ENCODE assay signal across 2 cellular contexts in genomic region chr21:36377391-36377842, GRCh38.
TF ChIP-seq lines count a peak whose summit lies in the region.

No MANE protein-coding gene starts in this region.

TF ChIP-seq in GM12878, 131 proteins besides CTCF, POLR2A, EP300 and RAD21:
- TF ChIP-seq MEF2A (IDR thresholded peaks at IDR 0.05; ENCODE audit: insufficient read depth, low read depth, low read length), result no peak
- TF ChIP-seq ZNF24 (IDR thresholded peaks at IDR 0.05), result no peak
- no peak for TF ChIP-seq E2F4 (IDR thresholded peaks at IDR 0.05; ENCODE audit: low read depth, low read length)
- no peak for TF ChIP-seq DPF2 (IDR thresholded peaks at IDR 0.05)
- TF ChIP-seq CREB1 (IDR thresholded peaks at IDR 0.05; ENCODE audit: low read depth), result no peak
- TF ChIP-seq BHLHE40 (IDR thresholded peaks at IDR 0.05; ENCODE audit: borderline replicate concordance in 1 of 2, low read depth in 2 of 2, low read length in 1 of 2), result no peak
- TF ChIP-seq MEF2B (IDR thresholded peaks at IDR 0.05; ENCODE audit: partially characterized antibody, poor library complexity, severe bottlenecking), result no peak
- TF ChIP-seq, protein P1, sequence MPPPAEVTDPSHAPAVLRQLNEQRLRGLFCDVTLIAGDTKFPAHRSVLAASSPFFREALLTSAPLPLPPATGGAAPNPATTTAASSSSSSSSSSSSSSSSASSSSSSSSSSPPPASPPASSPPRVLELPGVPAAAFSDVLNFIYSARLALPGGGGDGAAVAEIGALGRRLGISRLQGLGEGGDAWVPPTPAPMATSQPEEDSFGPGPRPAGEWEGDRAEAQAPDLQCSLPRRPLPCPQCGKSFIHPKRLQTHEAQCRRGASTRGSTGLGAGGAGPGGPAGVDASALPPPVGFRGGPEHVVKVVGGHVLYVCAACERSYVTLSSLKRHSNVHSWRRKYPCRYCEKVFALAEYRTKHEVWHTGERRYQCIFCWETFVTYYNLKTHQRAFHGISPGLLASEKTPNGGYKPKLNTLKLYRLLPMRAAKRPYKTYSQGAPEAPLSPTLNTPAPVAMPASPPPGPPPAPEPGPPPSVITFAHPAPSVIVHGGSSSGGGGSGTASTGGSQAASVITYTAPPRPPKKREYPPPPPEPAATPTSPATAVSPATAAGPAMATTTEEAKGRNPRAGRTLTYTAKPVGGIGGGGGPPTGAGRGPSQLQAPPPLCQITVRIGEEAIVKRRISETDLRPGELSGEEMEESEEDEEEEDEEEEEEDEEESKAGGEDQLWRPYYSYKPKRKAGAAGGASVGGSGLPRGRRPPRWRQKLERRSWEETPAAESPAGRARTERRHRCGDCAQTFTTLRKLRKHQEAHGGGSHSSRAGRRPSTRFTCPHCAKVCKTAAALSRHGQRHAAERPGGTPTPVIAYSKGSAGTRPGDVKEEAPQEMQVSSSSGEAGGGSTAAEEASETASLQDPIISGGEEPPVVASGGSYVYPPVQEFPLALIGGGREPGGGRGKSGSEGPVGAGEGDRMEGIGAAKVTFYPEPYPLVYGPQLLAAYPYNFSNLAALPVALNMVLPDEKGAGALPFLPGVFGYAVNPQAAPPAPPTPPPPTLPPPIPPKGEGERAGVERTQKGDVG (CRISPR knock-in tag; IDR thresholded peaks at IDR 0.05), result no peak
- no peak for TF ChIP-seq MAX (IDR thresholded peaks at IDR 0.05; ENCODE audit: low read depth, low read length)
- TF ChIP-seq BCL11A (IDR thresholded peaks at IDR 0.05; ENCODE audit: low read depth, low read length), result no peak
- no peak for TF ChIP-seq SPI1 (IDR thresholded peaks at IDR 0.05; ENCODE audit: borderline replicate concordance, insufficient read depth, low read depth, low read length)

TF ChIP-seq in HepG2, 621 proteins besides CTCF, POLR2A, EP300 and RAD21:
- TF ChIP-seq ZNF572 (CRISPR knock-in tag; IDR thresholded peaks at IDR 0.05), result no peak
- TF ChIP-seq JUNB (CRISPR knock-in tag; IDR thresholded peaks at IDR 0.05; ENCODE audit: borderline replicate concordance), result no peak
- TF ChIP-seq ZNF460 (CRISPR knock-in tag; IDR thresholded peaks at IDR 0.05; ENCODE audit: borderline replicate concordance), result no peak
- TF ChIP-seq FOXJ3 (CRISPR knock-in tag; IDR thresholded peaks at IDR 0.05; ENCODE audit: borderline replicate concordance), result no peak
- TF ChIP-seq, protein P2, sequence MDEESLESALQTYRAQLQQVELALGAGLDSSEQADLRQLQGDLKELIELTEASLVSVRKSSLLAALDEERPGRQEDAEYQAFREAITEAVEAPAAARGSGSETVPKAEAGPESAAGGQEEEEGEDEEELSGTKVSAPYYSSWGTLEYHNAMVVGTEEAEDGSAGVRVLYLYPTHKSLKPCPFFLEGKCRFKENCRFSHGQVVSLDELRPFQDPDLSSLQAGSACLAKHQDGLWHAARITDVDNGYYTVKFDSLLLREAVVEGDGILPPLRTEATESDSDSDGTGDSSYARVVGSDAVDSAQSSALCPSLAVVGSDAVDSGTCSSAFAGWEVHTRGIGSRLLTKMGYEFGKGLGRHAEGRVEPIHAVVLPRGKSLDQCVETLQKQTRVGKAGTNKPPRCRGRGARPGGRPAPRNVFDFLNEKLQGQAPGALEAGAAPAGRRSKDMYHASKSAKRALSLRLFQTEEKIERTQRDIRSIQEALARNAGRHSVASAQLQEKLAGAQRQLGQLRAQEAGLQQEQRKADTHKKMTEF (CRISPR knock-in tag; IDR thresholded peaks at IDR 0.05), result no peak
- TF ChIP-seq ZNF451 (CRISPR knock-in tag; IDR thresholded peaks at IDR 0.05), result no peak
- TF ChIP-seq PATZ1 (CRISPR knock-in tag; IDR thresholded peaks at IDR 0.05), result no peak
- TF ChIP-seq SUZ12 (IDR thresholded peaks at IDR 0.05; ENCODE audit: low read depth, low read length), result no peak
- TF ChIP-seq REPIN1 (CRISPR knock-in tag; IDR thresholded peaks at IDR 0.05; ENCODE audit: borderline replicate concordance, low read depth), result no peak
- TF ChIP-seq GABPB1 (CRISPR knock-in tag; IDR thresholded peaks at IDR 0.05), result no peak
- TF ChIP-seq AHDC1 (CRISPR knock-in tag; IDR thresholded peaks at IDR 0.05; ENCODE audit: borderline replicate concordance), result no peak
